ENCODE assay signal across 20 cellular contexts in genomic region chr7:11551470-11551869, GRCh38.
A peak's percentile ranks its signal among the peaks of the same experiment; 100 is the strongest.
DNase-seq lines count a peak whose midpoint lies in the region; ATAC-seq, FAIRE-seq and TF ChIP-seq lines count a peak whose summit lies in the region.
"Had no signal": no experiment of that assay in that cellular context is flagged by ENCODE, and none has a peak within 500 bp of the region (broad histone marks: within the 10 kb centered on the region; RNA-seq: fewer than 3 reads in every experiment).

No MANE protein-coding gene starts in this region.

- POLR2A ChIA-PET in SK-N-SH (lab: Yijun Ruan, JAX), result no interaction called here

- H3K27ac ChIP-seq in SK-N-SH (ENCODE audit: low read depth in 2 of 2, low read length in 1 of 2), result no peak overlapping the region
- H3K27ac ChIP-seq: 22Rv1; A549; BLaER1 treated with 17β-estradiol and CSF1 and Interleukin-3, amounts not matched to agents 10 nM and 100 nM; C4-2B had no signal

- H3K27me3 ChIP-seq in SK-N-SH (ENCODE audit: insufficient read depth), result no peaks in the 10 kb centered on the region
- H3K27me3 ChIP-seq: BLaER1 treated with 17β-estradiol and CSF1 and Interleukin-3, amounts not matched to agents 10 nM and 100 nM had no signal

- no peaks in the 10 kb centered on the region for H3K9me2 ChIP-seq in SK-N-SH

- no peaks in the 10 kb centered on the region for H3F3A ChIP-seq in SK-N-SH (replicated peaks; ENCODE audit: insufficient read depth)

- no peaks in the 10 kb centered on the region for H3K79me2 ChIP-seq in SK-N-SH (ENCODE audit: insufficient read depth)

- H3K4me3 ChIP-seq in SK-N-SH (ENCODE audit: low read depth in 2 of 2, low read length in 1 of 2), result no peak overlapping the region
- H3K4me3 ChIP-seq: A549; BLaER1 treated with 17β-estradiol and CSF1 and Interleukin-3, amounts not matched to agents 10 nM and 100 nM; GM12878 had no signal

- no peak overlapping the region for H2AFZ ChIP-seq in SK-N-SH (ENCODE audit: low read depth)

- H3K4me1 ChIP-seq in SK-N-SH (ENCODE audit: control insufficient read depth in 1 of 2, insufficient read depth in 2 of 2, low read depth in 1 of 2, low read length in 1 of 2), result no peaks in the 10 kb centered on the region
- H3K4me1 ChIP-seq: A549, Caco-2 had no signal

- H4K20me1 ChIP-seq in SK-N-SH (ENCODE audit: insufficient read depth), result no peaks in the 10 kb centered on the region
- H4K20me1 ChIP-seq: BLaER1 treated with 17β-estradiol and CSF1 and Interleukin-3, amounts not matched to agents 10 nM and 100 nM had no signal

- peaks cover 0 to 2% of the 10 kb centered on the region in 2 experiments for H3K36me3 ChIP-seq in SK-N-SH (replicated peaks in 1 of 2; ENCODE audit: control insufficient read depth in 1 of 2, insufficient read depth in 2 of 2, low read length in 1 of 2)
- H3K36me3 ChIP-seq: BLaER1 treated with 17β-estradiol and CSF1 and Interleukin-3, amounts not matched to agents 10 nM and 100 nM had no signal

- FAIRE-seq in colon (lab: Jason Lieb, UNC), result peak; percentile 57
- FAIRE-seq: A549, D721Med, GM12878, GM12892, GM18507 had no signal

- ATAC-seq in SK-N-SH treated with all-trans-retinoic acid at 6 μM for 48 hours, result no peak
- ATAC-seq: A549; CD8-positive, alpha-beta T cell; GM12878 had no signal

- TF ChIP-seq CTCF in SK-N-SH (IDR thresholded peaks at IDR 0.05), result no peak

- H3K9ac ChIP-seq in SK-N-SH, result no peak overlapping the region
- H3K9ac ChIP-seq: BLaER1 treated with 17β-estradiol and CSF1 and Interleukin-3, amounts not matched to agents 10 nM and 100 nM had no signal

- CTCF ChIA-PET in SK-N-SH (lab: Yijun Ruan, JAX), result no interaction called here

- no peak for TF ChIP-seq EP300 in SK-N-SH (IDR thresholded peaks at IDR 0.05; ENCODE audit: borderline replicate concordance in 1 of 2, low read depth in 1 of 2, low read length in 1 of 2)

- DNase-seq in SK-N-SH, result no peak
- DNase-seq in H4 (ENCODE audit: low spot score), result no peak
- no peak for DNase-seq in stimulated activated CD4-positive, alpha-beta T cell treated with anti-CD3 and anti-CD28 coated beads, Interleukin-12 subunit alpha, Interleukin-12 subunit beta, amount 100 ng/mL, for 4 hours
- DNase-seq: AML-193; Caco-2; Calu3; CD4-positive, alpha-beta T cell; CD8-positive, alpha-beta T cell; DMS79 treated with DMSO at 0.1 percent for 48 hours; GDM1 had no signal

- H3K4me2 ChIP-seq in SK-N-SH, result no peak overlapping the region
- H3K4me2 ChIP-seq: A549; BLaER1 treated with 17β-estradiol and CSF1 and Interleukin-3, amounts not matched to agents 10 nM and 100 nM had no signal

- no peaks in the 10 kb centered on the region for H3K9me3 ChIP-seq in SK-N-SH
- H3K9me3 ChIP-seq: A549, Caco-2 had no signal

- TF ChIP-seq RAD21 in SK-N-SH (IDR thresholded peaks at IDR 0.05; ENCODE audit: low read length), result no peak

TF ChIP-seq in SK-N-SH treated with all-trans-retinoic acid at 6 μM for 48 hours, 23 proteins besides CTCF, POLR2A, EP300 and RAD21:
- peak; percentile 81 for TF ChIP-seq ISL1 (CRISPR knock-in tag; IDR thresholded peaks at IDR 0.05)
- no peak for TF ChIP-seq OSR1 (CRISPR knock-in tag; IDR thresholded peaks at IDR 0.05)

TF ChIP-seq in SK-N-SH, 30 proteins besides CTCF, POLR2A, EP300 and RAD21:
- TF ChIP-seq REST (IDR thresholded peaks at IDR 0.05; ENCODE audit: low read depth, low read length), result no peak
- TF ChIP-seq, protein P1, sequence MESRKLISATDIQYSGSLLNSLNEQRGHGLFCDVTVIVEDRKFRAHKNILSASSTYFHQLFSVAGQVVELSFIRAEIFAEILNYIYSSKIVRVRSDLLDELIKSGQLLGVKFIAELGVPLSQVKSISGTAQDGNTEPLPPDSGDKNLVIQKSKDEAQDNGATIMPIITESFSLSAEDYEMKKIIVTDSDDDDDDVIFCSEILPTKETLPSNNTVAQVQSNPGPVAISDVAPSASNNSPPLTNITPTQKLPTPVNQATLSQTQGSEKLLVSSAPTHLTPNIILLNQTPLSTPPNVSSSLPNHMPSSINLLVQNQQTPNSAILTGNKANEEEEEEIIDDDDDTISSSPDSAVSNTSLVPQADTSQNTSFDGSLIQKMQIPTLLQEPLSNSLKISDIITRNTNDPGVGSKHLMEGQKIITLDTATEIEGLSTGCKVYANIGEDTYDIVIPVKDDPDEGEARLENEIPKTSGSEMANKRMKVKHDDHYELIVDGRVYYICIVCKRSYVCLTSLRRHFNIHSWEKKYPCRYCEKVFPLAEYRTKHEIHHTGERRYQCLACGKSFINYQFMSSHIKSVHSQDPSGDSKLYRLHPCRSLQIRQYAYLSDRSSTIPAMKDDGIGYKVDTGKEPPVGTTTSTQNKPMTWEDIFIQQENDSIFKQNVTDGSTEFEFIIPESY (IDR thresholded peaks at IDR 0.05; ENCODE audit: borderline replicate concordance, low read depth), result no peak
- TF ChIP-seq EZH2phosphoT487 (IDR thresholded peaks at IDR 0.05; ENCODE audit: borderline replicate concordance, low read depth), result no peak
- no peak for TF ChIP-seq TAF1 (IDR thresholded peaks at IDR 0.05; ENCODE audit: borderline replicate concordance, low read depth, low read length)
- TF ChIP-seq FOXM1 (IDR thresholded peaks at IDR 0.05; ENCODE audit: low read depth), result no peak
- TF ChIP-seq ELF1 (IDR thresholded peaks at IDR 0.05), result no peak
